25 cellular contexts compared by ENCODE assay signal in the genomic region with DNA sequence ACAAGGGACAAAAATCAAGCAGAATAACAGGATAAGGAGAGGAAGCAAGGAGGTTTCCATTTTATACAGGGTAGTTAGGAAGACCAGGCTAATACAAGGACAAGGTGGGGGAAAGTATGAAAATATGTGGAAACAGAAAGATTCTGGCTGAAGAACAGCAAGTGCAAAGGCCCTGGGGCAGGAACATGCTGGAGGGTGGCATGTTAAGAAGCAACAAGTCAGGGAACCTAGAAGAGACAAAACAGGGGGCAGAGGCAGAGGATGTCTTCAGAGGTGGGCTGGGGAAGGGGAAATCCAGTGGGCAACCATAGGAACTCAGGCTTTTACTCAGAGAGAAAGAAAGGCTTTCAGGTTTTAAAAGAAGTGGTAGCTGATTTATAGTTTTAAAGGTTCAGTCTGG.
"Had no signal": no experiment of that assay in that cellular context is flagged by ENCODE, and none has a peak within 500 bp of the region (broad histone marks: within the 10 kb centered on the region; RNA-seq: fewer than 3 reads in every experiment).

No MANE protein-coding gene starts in this region.

- H3K27me3 ChIP-seq: esophagus muscularis mucosa, neutrophil, pancreas, right lobe of liver, stomach, thyroid gland had no signal

- H3K36me3 Mint-ChIP-seq: natural killer cell had no signal

- H3K9me3 Mint-ChIP-seq: immature natural killer cell; natural killer cell; neural crest cell; stimulated activated effector memory CD8-positive, alpha-beta T cell treated with anti-CD3 and anti-CD28 coated beads, Interleukin-12 subunit alpha, Interleukin-12 subunit beta, amount 100 ng/mL, for 72 hours; type B pancreatic cell had no signal

- H3K4me3 Mint-ChIP-seq: immature natural killer cell; natural killer cell; neural crest cell; stimulated activated effector memory CD8-positive, alpha-beta T cell treated with anti-CD3 and anti-CD28 coated beads, Interleukin-12 subunit alpha, Interleukin-12 subunit beta, amount 100 ng/mL, for 72 hours; type B pancreatic cell had no signal

- H3K4me1 Mint-ChIP-seq: immature natural killer cell; natural killer cell; stimulated activated effector memory CD8-positive, alpha-beta T cell treated with anti-CD3 and anti-CD28 coated beads, Interleukin-12 subunit alpha, Interleukin-12 subunit beta, amount 100 ng/mL, for 72 hours had no signal

- ATAC-seq: left colon; lower lobe of right lung; natural killer cell; stimulated activated effector memory CD8-positive, alpha-beta T cell treated with anti-CD3 and anti-CD28 coated beads, Interleukin-12 subunit alpha, Interleukin-12 subunit beta, amount 100 ng/mL, for 72 hours had no signal

- H3K27ac ChIP-seq: coronary artery, left ventricle myocardium inferior, lower lobe of right lung, neutrophil, stomach, thyroid gland had no signal

- H3K36me3 ChIP-seq: left ventricle myocardium inferior, pancreas, right lobe of liver, thyroid gland had no signal

- H3K4me1 ChIP-seq: lower lobe of right lung had no signal

- H3K27ac Mint-ChIP-seq: immature natural killer cell; natural killer cell; stimulated activated effector memory CD8-positive, alpha-beta T cell treated with anti-CD3 and anti-CD28 coated beads, Interleukin-12 subunit alpha, Interleukin-12 subunit beta, amount 100 ng/mL, for 72 hours; type B pancreatic cell had no signal

- H3K27me3 Mint-ChIP-seq: progenitor cell of endocrine pancreas, type B pancreatic cell had no signal

- H3K9me3 ChIP-seq: esophagus muscularis mucosa, left ventricle myocardium inferior, lower lobe of right lung, neutrophil, pancreas, right lobe of liver, stomach, thyroid gland had no signal

- H3K4me3 ChIP-seq: coronary artery, esophagus muscularis mucosa, left ventricle myocardium inferior, lower lobe of right lung, pancreas, right lobe of liver, stomach, thyroid gland had no signal

- DNase-seq: dermis blood vessel endothelial cell; effector memory CD4-positive, alpha-beta T cell; foreskin melanocyte; hypothalamus; immature natural killer cell; islet precursor cell; kidney glomerular epithelial cell; left colon; left ventricle myocardium inferior; lower lobe of right lung; natural killer cell; pancreas; right lobe of liver; stimulated activated CD4-positive, alpha-beta T cell treated with anti-CD3 and anti-CD28 coated beads, Interleukin-2, amount 100 ng/mL, for 24 hours; stimulated activated CD4-positive, alpha-beta T cell treated with anti-CD3 and anti-CD28 coated beads, Interleukin-4, amount 100 ng/mL, for 24 hours; stimulated activated naive CD4-positive, alpha-beta T cell treated with Interleukin-2 at 50 U/mL for 16 hours; stomach; thyroid gland had no signal
